In genomic region chr3:14332392-14332791, GRCh38 we compare ENCODE assay signal across 18 cellular contexts.
DNase-seq lines count a peak whose midpoint lies in the region; ATAC-seq and TF ChIP-seq lines count a peak whose summit lies in the region.
"Had no signal": no experiment of that assay in that cellular context is flagged by ENCODE, and none has a peak within 500 bp of the region (broad histone marks: within the 10 kb centered on the region; RNA-seq: fewer than 3 reads in every experiment).

No MANE protein-coding gene starts in this region.

- H3K4me3 Mint-ChIP-seq in natural killer cell treated with Interleukin-12 subunit alpha and Interleukin-12 subunit beta and Interleukin-15 and Interleukin-18, amount 100 ng/mL, for 72 hours, result no peak overlapping the region
- H3K4me3 Mint-ChIP-seq in natural killer cell, result no peak overlapping the region
- H3K4me3 Mint-ChIP-seq: CD14-positive monocyte; CD4-positive, alpha-beta memory T cell; H9 had no signal

- peaks cover 7 to 14% of the 10 kb centered on the region in 2 donors for H3K27me3 Mint-ChIP-seq in natural killer cell treated with Interleukin-12 subunit alpha and Interleukin-12 subunit beta and Interleukin-15 and Interleukin-18, amount 100 ng/mL, for 72 hours
- H3K27me3 Mint-ChIP-seq in natural killer cell (ENCODE audit: low read depth in 2 of 2), result peaks cover 13 to 16% of the 10 kb centered on the region in 2 donors

- no CpG with 5 or more reads among the region's 5 CpGs for WGBS in neuronal stem cell (ENCODE audit: extremely low coverage in 2 of 2, insufficient read length in 2 of 2, insufficient replicate concordance in 1 of 2), 2 donors
- WGBS in stomach, 5 donors, result 83 to 96% (median 90%) methylated on average over 4 to 5 of the region's 5 CpGs

- no peaks in the 10 kb centered on the region for H3K9me3 Mint-ChIP-seq in natural killer cell treated with Interleukin-12 subunit alpha and Interleukin-12 subunit beta and Interleukin-15 and Interleukin-18, amount 100 ng/mL, for 72 hours
- no peaks in the 10 kb centered on the region for H3K9me3 Mint-ChIP-seq in natural killer cell

- H3K4me1 ChIP-seq in neuronal stem cell (ENCODE audit: control insufficient read depth in 2 of 2, insufficient read depth in 1 of 2, low read depth in 1 of 2, low read length in 2 of 2) (peaks cover 0 to 14% of the 10 kb centered on the region in 2 donors), stomach (peaks cover 30 to 74% (median 36%) of the 10 kb centered on the region in 4 donors)
- H3K4me1 ChIP-seq: A549 had no signal

- peak overlapping the region; percentile 17 for H2BK15ac ChIP-seq in neuronal stem cell (ENCODE audit: low read length)

- ATAC-seq in natural killer cell treated with Interleukin-12 subunit alpha and Interleukin-12 subunit beta and Interleukin-15 and Interleukin-18, amount 100 ng/mL, for 72 hours, result peak; percentile 31 to 50
- ATAC-seq in natural killer cell, result no peak
- ATAC-seq: A549, K562 had no signal

- no peaks in the 10 kb centered on the region for H3K79me1 ChIP-seq in neuronal stem cell (ENCODE audit: low read depth, low read length)

- TF ChIP-seq POLR2A in stomach (IDR thresholded peaks at IDR 0.05), result no peak

- H3K27ac Mint-ChIP-seq in natural killer cell treated with Interleukin-12 subunit alpha and Interleukin-12 subunit beta and Interleukin-15 and Interleukin-18, amount 100 ng/mL, for 72 hours, result no peak overlapping the region
- H3K27ac Mint-ChIP-seq in natural killer cell, result no peak overlapping the region
- H3K27ac Mint-ChIP-seq: CD14-positive monocyte; CD4-positive, alpha-beta memory T cell; H9 had no signal

- H3K4me2 ChIP-seq in neuronal stem cell (ENCODE audit: insufficient read depth, low read length, poor library complexity, severe bottlenecking), result no peak overlapping the region
- H3K4me2 ChIP-seq: A549, BLaER1 had no signal

- H3K27me3 ChIP-seq in neuronal stem cell (ENCODE audit: control insufficient read depth in 3 of 3, insufficient read depth in 3 of 3, low read depth in 1 of 3, low read length in 3 of 3) (peaks cover 0 to 5% (median 0%) of the 10 kb centered on the region in 3 experiments), stomach (no peaks in the 10 kb centered on the region)
- H3K27me3 ChIP-seq: BLaER1 had no signal

- H3K18ac ChIP-seq in neuronal stem cell (ENCODE audit: low read length), result peak overlapping the region; percentile 15

- H3K4me3 ChIP-seq in neuronal stem cell (ENCODE audit: low read length in 2 of 2), result no peak overlapping the region
- no peak overlapping the region for H3K4me3 ChIP-seq in stomach
- H3K4me3 ChIP-seq: A549, BLaER1, K562 had no signal

- no peak overlapping the region for H3K23ac ChIP-seq in neuronal stem cell (ENCODE audit: low read depth, low read length, poor library complexity)

- no peaks in the 10 kb centered on the region for H3K36me3 Mint-ChIP-seq in natural killer cell treated with Interleukin-12 subunit alpha and Interleukin-12 subunit beta and Interleukin-15 and Interleukin-18, amount 100 ng/mL, for 72 hours
- no peaks in the 10 kb centered on the region for H3K36me3 Mint-ChIP-seq in natural killer cell
- H3K36me3 Mint-ChIP-seq: CD14-positive monocyte; CD4-positive, alpha-beta memory T cell had no signal

- no peak overlapping the region for H4K8ac ChIP-seq in neuronal stem cell (ENCODE audit: low read depth, low read length)

- H2AFZ ChIP-seq in neuronal stem cell (ENCODE audit: low read length), result no peak overlapping the region

- intact Hi-C loops in natural killer cell (cut with micrococcal nuclease) (no loop called here), stomach (cut with DNase I; ENCODE audit: low total_unique reads) (no loop called here)

- TF ChIP-seq CTCF in natural killer cell (IDR thresholded peaks at IDR 0.05) (no peak), stomach (IDR thresholded peaks at IDR 0.05) (no peak)

- H2BK120ac ChIP-seq in neuronal stem cell (ENCODE audit: low read depth, low read length), result no peak overlapping the region

- no peak overlapping the region for H4K91ac ChIP-seq in neuronal stem cell (ENCODE audit: low read depth, low read length, poor library complexity)

- no peaks in the 10 kb centered on the region for H3K36me3 ChIP-seq in neuronal stem cell (replicated peaks in 1 of 2; ENCODE audit: control insufficient read depth in 2 of 2, insufficient read depth in 2 of 2, low read length in 2 of 2)
- no peaks in the 10 kb centered on the region for H3K36me3 ChIP-seq in stomach
- H3K36me3 ChIP-seq: BLaER1 had no signal

- TF ChIP-seq EP300 in stomach (IDR thresholded peaks at IDR 0.05), result no peak

- H3K4me1 Mint-ChIP-seq in natural killer cell treated with Interleukin-12 subunit alpha and Interleukin-12 subunit beta and Interleukin-15 and Interleukin-18, amount 100 ng/mL, for 72 hours (ENCODE audit: low read depth in 2 of 2), result no peaks in the 10 kb centered on the region
- no peaks in the 10 kb centered on the region for H3K4me1 Mint-ChIP-seq in natural killer cell

- H3K9me3 ChIP-seq in neuronal stem cell (replicated peaks in 1 of 2; ENCODE audit: control insufficient read depth in 2 of 2, insufficient read depth in 1 of 2, low read depth in 1 of 2, low read length in 2 of 2) (peaks cover 0 to 2% of the 10 kb centered on the region in 2 donors), stomach (no peaks in the 10 kb centered on the region)
- H3K9me3 ChIP-seq: A549, BLaER1 had no signal

- DNase-seq in natural killer cell treated with Interleukin-12 subunit alpha and Interleukin-12 subunit beta and Interleukin-15 and Interleukin-18, amount 100 ng/mL, for 72 hours (ENCODE audit: low spot score), result no peak
- DNase-seq in natural killer cell, result no peak
- DNase-seq in neuronal stem cell (ENCODE audit: low spot score), result no peak
- DNase-seq in stomach, result no peak
- DNase-seq in HPDE6-E6E7 (ENCODE audit: extremely low spot score), result no peak
- DNase-seq in AML-193 (lab: John Stamatoyannopoulos, UW), result no peak
- no peak for DNase-seq in EL
- DNase-seq: CD4-positive, alpha-beta memory T cell; DMS153; DMS79; GF-D8; GOT3; H9 had no signal

- H3K4ac ChIP-seq in neuronal stem cell (ENCODE audit: low read length), result no peak overlapping the region

- H3K9ac ChIP-seq in neuronal stem cell (ENCODE audit: low read depth, low read length, poor library complexity), result no peak overlapping the region
- H3K9ac ChIP-seq: BLaER1 had no signal

- peak overlapping the region; percentile 66 for H2AK5ac ChIP-seq in neuronal stem cell (ENCODE audit: low read depth, low read length)

- no peak overlapping the region for H2BK5ac ChIP-seq in neuronal stem cell (ENCODE audit: low read length)

- H3K14ac ChIP-seq in neuronal stem cell (ENCODE audit: low read length), result no peak overlapping the region

- H3K27ac ChIP-seq in neuronal stem cell (replicated peaks; ENCODE audit: low read length) (no peak overlapping the region), stomach (peak overlapping the region; percentile 53 to 89 (median 82))
- H3K27ac ChIP-seq: 22Rv1, A549, BLaER1 had no signal

- no peak overlapping the region for H2BK12ac ChIP-seq in neuronal stem cell (ENCODE audit: low read length)

Comparison
In these comparisons a context has a peak if more than half of its experiments do, and no peak if none do; other contexts are left out.
1. ATAC-seq: peak in natural killer cell treated with Interleukin-12 subunit alpha and Interleukin-12 subunit beta and Interleukin-15 and Interleukin-18, amount 100 ng/mL, for 72 hours (2 of 2); none in natural killer cell (0 of 3).